25 cellular contexts compared by ENCODE assay signal in genomic region chr3:78823434-78823833, GRCh38.
DNase-seq lines count a peak whose midpoint lies in the region; ATAC-seq, FAIRE-seq and TF ChIP-seq lines count a peak whose summit lies in the region.
"Had no signal": no experiment of that assay in that cellular context is flagged by ENCODE, and none has a peak within 500 bp of the region (broad histone marks: within the 10 kb centered on the region; RNA-seq: fewer than 3 reads in every experiment).

No MANE protein-coding gene starts in this region.

- no peak overlapping the region for H3K4me3 ChIP-seq in HepG2 (replicated peaks in 1 of 3; ENCODE audit: insufficient read depth in 1 of 3, low read depth in 2 of 3, low read length in 3 of 3)
- no peak overlapping the region for H3K4me3 ChIP-seq in right lobe of liver
- no peak overlapping the region for H3K4me3 ChIP-seq in IMR-90 (ENCODE audit: insufficient read depth, low read depth, low read length)
- H3K4me3 ChIP-seq in hepatocyte: no peak overlapping the region
- H3K4me3 ChIP-seq: BLaER1, HAP-1, SJCRH30 had no signal

- H3K9ac ChIP-seq in HepG2 (ENCODE audit: insufficient read depth, low read depth, low read length) (no peak overlapping the region), IMR-90 (ENCODE audit: low read depth, low read length) (no peak overlapping the region)
- H3K9ac ChIP-seq: BLaER1 had no signal

- H2BK20ac ChIP-seq in IMR-90 (ENCODE audit: low read depth, low read length): peak overlapping the region; percentile 21; the same call in 1 of the 2 replicates

- no peak overlapping the region for H2BK120ac ChIP-seq in IMR-90 (ENCODE audit: low read depth, low read length)

- TF ChIP-seq POLR2A in HepG2 (IDR thresholded peaks at IDR 0.05; ENCODE audit: insufficient read depth in 1 of 2, low read depth in 2 of 2, low read length in 2 of 2) (no peak), right lobe of liver (IDR thresholded peaks at IDR 0.05) (no peak), IMR-90 (IDR thresholded peaks at IDR 0.05; ENCODE audit: low read depth, low read length) (no peak)

- H4K8ac ChIP-seq in IMR-90 (ENCODE audit: low read depth in 2 of 2, low read length in 2 of 2): no peak overlapping the region; a peak in 1 of 4 replicates

- no peaks in the 10 kb centered on the region for H3K9me1 ChIP-seq in IMR-90 (ENCODE audit: insufficient read depth, low read length)

- BruUV-seq in HepG2 (replicated peaks; lab: Mats Ljungman, UMichigan) (no TSS peak), IMR-90 (replicated peaks; lab: Mats Ljungman, UMichigan) (no TSS peak)

- TF ChIP-seq EP300 in HepG2 (IDR thresholded peaks at IDR 0.05; ENCODE audit: low read depth in 2 of 2, low read length in 2 of 2) (no peak), HepG2 (CRISPR knock-in tag; IDR thresholded peaks at IDR 0.05; ENCODE audit: borderline replicate concordance) (no peak)

- in situ Hi-C loops in HepG2 (cut with HindIII; ENCODE audit: extremely low pct_ligation_motif_present, low pct_unique_long_range_greater_than_20kb) (no loop called here), IMR-90 (cut with MboI; ENCODE audit: low sequenced_read_pairs) (no loop called here)

- H3K9me3 Mint-ChIP-seq in natural killer cell treated with Interleukin-12 subunit alpha and Interleukin-12 subunit beta and Interleukin-15 and Interleukin-18, amount 100 ng/mL, for 72 hours: peaks cover 8% of the 10 kb centered on the region

- H2BK5ac ChIP-seq in IMR-90 (ENCODE audit: low read depth, low read length, poor library complexity, severe bottlenecking): no peak overlapping the region

- FAIRE-seq in HepG2 (lab: Jason Lieb, UNC): peak; percentile 77
- FAIRE-seq: GM12892, GM19239 had no signal

- H3K18ac ChIP-seq in IMR-90 (ENCODE audit: low read depth, low read length): no peak overlapping the region

- no peaks in the 10 kb centered on the region for H3K4me1 Mint-ChIP-seq in natural killer cell treated with Interleukin-12 subunit alpha and Interleukin-12 subunit beta and Interleukin-15 and Interleukin-18, amount 100 ng/mL, for 72 hours (ENCODE audit: low read depth in 2 of 2)
- H3K4me1 Mint-ChIP-seq: CD4-positive, CD25-positive, alpha-beta regulatory T cell had no signal

- H3K79me2 ChIP-seq in HepG2 (ENCODE audit: insufficient read depth, low read length): peaks cover 29% of the 10 kb centered on the region
- peaks cover 5% of the 10 kb centered on the region for H3K79me2 ChIP-seq in hepatocyte

- H2BK15ac ChIP-seq in IMR-90 (ENCODE audit: low read depth, low read length): 0 out of 3 replicates have a peak overlapping the region, but pooled peaks have one; percentile 74

- no peaks in the 10 kb centered on the region for H3K27me3 Mint-ChIP-seq in natural killer cell treated with Interleukin-12 subunit alpha and Interleukin-12 subunit beta and Interleukin-15 and Interleukin-18, amount 100 ng/mL, for 72 hours
- H3K27me3 Mint-ChIP-seq: CD4-positive, CD25-positive, alpha-beta regulatory T cell had no signal

- intact Hi-C loops in HepG2 (cut with micrococcal nuclease; ENCODE audit: unreplicated experiment) (no loop called here), right lobe of liver (cut with DNase I) (no loop called here), IMR-90 (cut with micrococcal nuclease) (no loop called here)

- POLR2A ChIA-PET in HepG2 (lab: Yijun Ruan, JAX): interaction anchor here (0.9 to 1.5 kb wide), 2 partner anchors 9 to 196 kb away, joined by 4 to 8 read pairs; no protein-coding TSS in a partner anchor
- POLR2A ChIA-PET in IMR-90 (lab: Charles Lee; ENCODE audit: unreplicated experiment): no interaction called here

- H2AFZ ChIP-seq in HepG2 (ENCODE audit: low read length): no peak overlapping the region
- no peak overlapping the region for H2AFZ ChIP-seq in IMR-90 (replicated peaks; ENCODE audit: low read length, poor library complexity)
- no peak overlapping the region for H2AFZ ChIP-seq in hepatocyte

- H3K4me2 ChIP-seq in HepG2 (ENCODE audit: low read depth, low read length) (peak overlapping the region; percentile 33), IMR-90 (ENCODE audit: low read depth, low read length) (no peak overlapping the region), hepatocyte (peak overlapping the region; percentile 29)
- H3K4me2 ChIP-seq: BLaER1 had no signal

- CTCF ChIA-PET in HepG2 (lab: Yijun Ruan, JAX; ENCODE audit: low intra/inter-chr PET ratio, low total read pairs): no interaction called here
- CTCF ChIA-PET in IMR-90 (lab: Yijun Ruan, JAX): no interaction called here

- H3K27ac Mint-ChIP-seq in natural killer cell treated with Interleukin-12 subunit alpha and Interleukin-12 subunit beta and Interleukin-15 and Interleukin-18, amount 100 ng/mL, for 72 hours: no peak overlapping the region
- H3K27ac Mint-ChIP-seq: CD4-positive, CD25-positive, alpha-beta regulatory T cell had no signal

- TF ChIP-seq RAD21 in HepG2 (CRISPR knock-in tag; IDR thresholded peaks at IDR 0.05): no peak
- no peak for TF ChIP-seq RAD21 in IMR-90 (IDR thresholded peaks at IDR 0.05; ENCODE audit: low read length)

- dilution Hi-C loops in IMR-90 (cut with HindIII; ENCODE audit: low sequenced_read_pairs, unreplicated experiment): no loop called here

- 0 out of 2 replicates have a peak overlapping the region, but pooled peaks have one; percentile 1 for H2AK5ac ChIP-seq in IMR-90 (ENCODE audit: low read depth, low read length)

- H3K9me3 ChIP-seq in HepG2 (ENCODE audit: low read length) (no peaks in the 10 kb centered on the region), right lobe of liver (no peaks in the 10 kb centered on the region), IMR-90 (ENCODE audit: control insufficient read depth, insufficient read depth, low read length) (no peaks in the 10 kb centered on the region), hepatocyte (ENCODE audit: low read depth) (no peaks in the 10 kb centered on the region)
- H3K9me3 ChIP-seq: HAP-1, SJCRH30 had no signal

- TF ChIP-seq CTCF in HepG2 (CRISPR knock-in tag; IDR thresholded peaks at IDR 0.05): no peak
- TF ChIP-seq CTCF in right lobe of liver (IDR thresholded peaks at IDR 0.05): no peak
- no peak for TF ChIP-seq CTCF in IMR-90 (conservative IDR thresholded peaks at IDR 0.05; ENCODE audit: low read depth, low read length)
- no peak for TF ChIP-seq CTCF in hepatocyte (IDR thresholded peaks at IDR 0.05; ENCODE audit: poor library complexity)

- peak overlapping the region; percentile 68; the same call in 1 of the 2 replicates for H3K4ac ChIP-seq in IMR-90 (ENCODE audit: low read depth, low read length)

- peaks cover 5% of the 10 kb centered on the region for H3K36me3 Mint-ChIP-seq in natural killer cell treated with Interleukin-12 subunit alpha and Interleukin-12 subunit beta and Interleukin-15 and Interleukin-18, amount 100 ng/mL, for 72 hours
- H3K36me3 Mint-ChIP-seq: CD4-positive, CD25-positive, alpha-beta regulatory T cell had no signal

- no peak overlapping the region for H3K14ac ChIP-seq in IMR-90 (replicated peaks; ENCODE audit: low read depth, low read length)

- no peak overlapping the region for H2AK9ac ChIP-seq in IMR-90 (replicated peaks; ENCODE audit: low read depth, low read length, poor library complexity)

- H3K36me3 ChIP-seq in HepG2 (replicated peaks in 1 of 2; ENCODE audit: control insufficient read depth in 1 of 2, insufficient read depth in 2 of 2, low read length in 2 of 2) (peaks cover 0 to 5% of the 10 kb centered on the region in 2 experiments; a peak in 2 of 5 replicates), right lobe of liver (no peaks in the 10 kb centered on the region), IMR-90 (ENCODE audit: control insufficient read depth, insufficient read depth, low read length) (peaks cover 1% of the 10 kb centered on the region; the same call in 1 of the 2 replicates), hepatocyte (replicated peaks; ENCODE audit: insufficient read depth, low read depth) (no peaks in the 10 kb centered on the region)
- H3K36me3 ChIP-seq: HAP-1, SJCRH30 had no signal

- H3K27ac ChIP-seq in HepG2 (ENCODE audit: extremely low read length, insufficient read depth, low read length) (peak overlapping the region; percentile 22), right lobe of liver (no peak overlapping the region), IMR-90 (ENCODE audit: insufficient read depth, low read length) (no peak overlapping the region), hepatocyte (peak overlapping the region; percentile 57)
- H3K27ac ChIP-seq: BLaER1, HL-60, SJCRH30 had no signal

- H3K27me3 ChIP-seq in HepG2 (ENCODE audit: control insufficient read depth in 1 of 2, insufficient read depth in 2 of 2, low read length in 2 of 2) (no peaks in the 10 kb centered on the region), right lobe of liver (no peaks in the 10 kb centered on the region), IMR-90 (ENCODE audit: control insufficient read depth, insufficient read depth, low read length) (no peaks in the 10 kb centered on the region), hepatocyte (no peaks in the 10 kb centered on the region)
- H3K27me3 ChIP-seq: BLaER1, SJCRH30 had no signal

- no peak for DNase-seq in HepG2 (ENCODE audit: low spot score)
- no peak for DNase-seq in right lobe of liver
- no peak for DNase-seq in IMR-90
- DNase-seq in hepatocyte (ENCODE audit: low spot score): peak; percentile 15
- DNase-seq in NCI-H2227 (lab: John Stamatoyannopoulos, UW; ENCODE audit: unreplicated experiment): no peak
- DNase-seq in natural killer cell treated with Interleukin-12 subunit alpha and Interleukin-12 subunit beta and Interleukin-15 and Interleukin-18, amount 100 ng/mL, for 72 hours (ENCODE audit: low spot score): no peak
- DNase-seq: CD4-positive, CD25-positive, alpha-beta regulatory T cell; DND-41; Kasumi-1; MV-4-11; NCI-H1105; NCI-H1436 treated with DMSO at 0.1 percent for 48 hours; NCI-H187 treated with DMSO at 0.1 percent for 48 hours; NCI-H2171 treated with DMSO at 0.1 percent for 48 hours; NCI-H446; NCI-H82; NK-92 treated with Interleukin-12 subunit alpha and Interleukin-12 subunit beta, amount 100 ng/mL, for 24 hours; SJCRH30 had no signal

- 55% methylated on average over 4 of the region's 4 CpGs for WGBS in HepG2 (ENCODE audit: low lambda C conversion rate)
- WGBS in right lobe of liver (ENCODE audit: insufficient coverage, low coverage, low lambda C conversion rate, missing lambda C conversion rate): 71% methylated on average over 4 of the region's 4 CpGs
- 87% methylated on average over 3 of the region's 4 CpGs; no CpG with 5 or more reads in 1 of the 2 experiments for WGBS in IMR-90 (ENCODE audit: extremely low coverage in 2 of 2, insufficient read length in 1 of 2), 2 experiments
- WGBS in hepatocyte (ENCODE audit: low lambda C conversion rate, missing lambda C conversion rate): 62% methylated on average over 4 of the region's 4 CpGs

- H3K9me2 ChIP-seq in hepatocyte (replicated peaks; ENCODE audit: insufficient read depth): no peaks in the 10 kb centered on the region

- H3K79me1 ChIP-seq in IMR-90 (ENCODE audit: low read depth in 1 of 2, low read length in 2 of 2): no peaks in the 10 kb centered on the region; a peak in 1 of 4 replicates

- no peaks in the 10 kb centered on the region for H4K20me1 ChIP-seq in HepG2 (ENCODE audit: insufficient read depth, low read length)
- H4K20me1 ChIP-seq in IMR-90 (ENCODE audit: insufficient read depth, low read length): no peaks in the 10 kb centered on the region
- H4K20me1 ChIP-seq in hepatocyte (ENCODE audit: insufficient read depth, poor library complexity, severe bottlenecking): peaks cover 3% of the 10 kb centered on the region
- H4K20me1 ChIP-seq: BLaER1 had no signal

- H4K5ac ChIP-seq in IMR-90 (ENCODE audit: low read depth, low read length): no peak overlapping the region

- no peak overlapping the region for H3K4me3 Mint-ChIP-seq in natural killer cell treated with Interleukin-12 subunit alpha and Interleukin-12 subunit beta and Interleukin-15 and Interleukin-18, amount 100 ng/mL, for 72 hours
- H3K4me3 Mint-ChIP-seq: CD4-positive, CD25-positive, alpha-beta regulatory T cell had no signal

- no peak overlapping the region for H3K56ac ChIP-seq in IMR-90 (ENCODE audit: extremely low read depth, insufficient read depth, low read length)

- H3K4me1 ChIP-seq in HepG2 (ENCODE audit: insufficient read depth, low read length) (peaks cover 40% of the 10 kb centered on the region), right lobe of liver (no peaks in the 10 kb centered on the region), IMR-90 (ENCODE audit: control insufficient read depth, insufficient read depth, low read length) (peaks cover 2% of the 10 kb centered on the region), hepatocyte (ENCODE audit: insufficient read depth) (peaks cover 10% of the 10 kb centered on the region)
- H3K4me1 ChIP-seq: SJCRH30 had no signal

- ATAC-seq in HepG2 (peak; percentile 80), right lobe of liver (no peak), IMR-90 (ENCODE audit: low read depth) (no peak), GM19035 (IDR thresholded peaks at IDR 0.05; ENCODE audit: unreplicated experiment) (no peak), HG02571 (IDR thresholded peaks at IDR 0.05; ENCODE audit: unreplicated experiment) (no peak)
- ATAC-seq in natural killer cell treated with Interleukin-12 subunit alpha and Interleukin-12 subunit beta and Interleukin-15 and Interleukin-18, amount 100 ng/mL, for 72 hours: no peak

- H4K91ac ChIP-seq in IMR-90 (ENCODE audit: insufficient read depth, low read depth, low read length): no peak overlapping the region

- H3K23ac ChIP-seq in IMR-90 (ENCODE audit: low read depth, low read length): no peak overlapping the region

Comparison
In these comparisons a context has a peak if more than half of its experiments do, and no peak if none do; other contexts are left out.
1. H3K27ac ChIP-seq: peak in HepG2 (single experiment) and hepatocyte (single experiment); none in right lobe of liver (0 of 3) and IMR-90 (single experiment).